ENCODE assay signal across 10 cellular contexts in the genomic region with DNA sequence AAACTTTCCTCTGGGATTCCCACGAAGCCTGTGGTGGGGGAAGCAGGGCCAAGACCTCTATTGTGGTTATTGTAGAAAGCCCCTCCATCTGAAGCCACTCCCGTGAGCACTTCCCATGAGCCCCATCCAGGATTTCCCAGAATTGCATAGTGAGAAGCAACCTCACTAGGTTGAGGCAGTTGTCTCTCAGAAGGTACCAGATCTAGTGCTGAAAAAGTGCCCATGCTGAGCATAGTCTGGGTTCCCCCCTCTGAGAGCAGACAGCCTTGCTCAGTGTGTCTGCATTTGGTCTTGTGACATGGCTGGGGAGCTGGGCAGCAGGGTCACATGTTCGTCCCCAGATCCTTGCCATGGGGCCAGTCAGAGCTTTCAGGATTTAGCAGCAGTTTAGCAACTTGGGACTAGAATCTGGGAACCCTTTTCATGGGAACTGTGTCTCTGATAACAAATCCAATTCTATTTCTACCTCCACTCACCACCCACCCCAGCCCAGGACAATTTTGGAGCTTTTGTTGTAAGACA. TPM values are rescaled to one million over a fixed set of nuclear protein-coding genes. Genes with fewer than 3 reads are reported as not detected.
DNase-seq lines count a peak whose midpoint lies in the region; ATAC-seq and TF ChIP-seq lines count a peak whose summit lies in the region.
"Had no signal": no experiment of that assay in that cellular context is flagged by ENCODE, and none has a peak within 500 bp of the region (broad histone marks: within the 10 kb centered on the region; RNA-seq: fewer than 3 reads in every experiment).

No MANE protein-coding gene starts in this region.

- no peak for TF ChIP-seq POLR2A in vagina (IDR thresholded peaks at IDR 0.05)

- peak overlapping the region; percentile 75 for H3K4me2 ChIP-seq in mammary epithelial cell (ENCODE audit: insufficient read depth, low read depth, low read length)
- H3K4me2 ChIP-seq in smooth muscle cell: peak overlapping the region; percentile 57

- no peak overlapping the region for H3K27ac ChIP-seq in mammary epithelial cell (ENCODE audit: insufficient read depth, low read depth, low read length)
- peak overlapping the region; percentile 62 for H3K27ac ChIP-seq in smooth muscle cell (ENCODE audit: low read depth)
- H3K27ac ChIP-seq in vagina: no peak overlapping the region

- H3K79me2 ChIP-seq in mammary epithelial cell (ENCODE audit: insufficient read depth, low read length): no peaks in the 10 kb centered on the region
- no peaks in the 10 kb centered on the region for H3K79me2 ChIP-seq in smooth muscle cell (ENCODE audit: low read depth)

- DNase-seq in mammary epithelial cell (peak; percentile 25), inferior parietal cortex (ENCODE audit: extremely low spot score) (peak; percentile 67), smooth muscle cell (lab: John Stamatoyannopoulos, UW; ENCODE audit: unreplicated experiment) (no peak), vagina (ENCODE audit: extremely low spot score in 2 of 2) (no peak)
- DNase-seq: NCI-H1048, NCI-H345, RPMI8226 had no signal

- intact Hi-C loops in mammary epithelial cell (cut with micrococcal nuclease) (no loop called here), vagina (cut with DNase I) (no loop called here)

- CTCF ChIA-PET in mammary epithelial cell (lab: Charles Lee; ENCODE audit: low non-redundant PET): no interaction called here

- TF ChIP-seq CTCF in mammary epithelial cell (conservative IDR thresholded peaks at IDR 0.05 in 1 of 2, IDR thresholded peaks at IDR 0.05 in 1 of 2; ENCODE audit: extremely low read depth in 1 of 2, insufficient read depth in 1 of 2, low read depth in 1 of 2, low read length in 2 of 2): no peak
- no peak for TF ChIP-seq CTCF in smooth muscle cell (IDR thresholded peaks at IDR 0.05; ENCODE audit: borderline replicate concordance, insufficient read depth, poor library complexity, severe bottlenecking)
- no peak for TF ChIP-seq CTCF in vagina (IDR thresholded peaks at IDR 0.05)

- H3K27me3 Mint-ChIP-seq in IgD-negative memory B cell: no peaks in the 10 kb centered on the region

- H3K9ac ChIP-seq in mammary epithelial cell (ENCODE audit: insufficient read depth, low read length) (no peak overlapping the region), smooth muscle cell (ENCODE audit: low read depth) (peak overlapping the region; percentile 13)

- H3K27me3 ChIP-seq in mammary epithelial cell (ENCODE audit: insufficient read depth, low read length): no peaks in the 10 kb centered on the region
- no peaks in the 10 kb centered on the region for H3K27me3 ChIP-seq in smooth muscle cell (ENCODE audit: low read depth)
- H3K27me3 ChIP-seq in vagina: no peaks in the 10 kb centered on the region

- BruUV-seq in mammary epithelial cell (replicated peaks; lab: Mats Ljungman, UMichigan): no TSS peak

- peaks cover 21% of the 10 kb centered on the region for H3K4me1 ChIP-seq in mammary epithelial cell (ENCODE audit: insufficient read depth, low read length)
- peaks cover 13% of the 10 kb centered on the region for H3K4me1 ChIP-seq in smooth muscle cell (ENCODE audit: low read depth)
- peaks cover 22% of the 10 kb centered on the region for H3K4me1 ChIP-seq in vagina

- no peak for ATAC-seq in GM21390 (IDR thresholded peaks at IDR 0.05; ENCODE audit: unreplicated experiment)
- no peak for ATAC-seq in HG03469 (IDR thresholded peaks at IDR 0.05; ENCODE audit: unreplicated experiment)

- H4K20me1 ChIP-seq in mammary epithelial cell (ENCODE audit: insufficient read depth, low read length): no peaks in the 10 kb centered on the region
- no peaks in the 10 kb centered on the region for H4K20me1 ChIP-seq in smooth muscle cell (ENCODE audit: low read depth)

- WGBS in mammary epithelial cell (ENCODE audit: low coverage, missing lambda C conversion rate): 74% methylated on average over 3 of the region's 3 CpGs
- WGBS in smooth muscle cell (ENCODE audit: low lambda C conversion rate): 42% methylated on average over 3 of the region's 3 CpGs

- H3K9me3 ChIP-seq in mammary epithelial cell (replicated peaks; ENCODE audit: insufficient read depth, low read length): no peaks in the 10 kb centered on the region
- no peaks in the 10 kb centered on the region for H3K9me3 ChIP-seq in smooth muscle cell (replicated peaks; ENCODE audit: low read depth)
- H3K9me3 ChIP-seq in vagina: no peaks in the 10 kb centered on the region

- H3K4me1 Mint-ChIP-seq in IgD-negative memory B cell: peaks cover 0 to 7% (median 7%) of the 10 kb centered on the region in 3 donors

- in situ Hi-C loops in mammary epithelial cell (cut with MboI; ENCODE audit: low sequenced_read_pairs in 2 of 2): loop anchor here in 1 of 2 donors (25.0 kb wide), 2 partner anchors 239 to 514 kb away; no protein-coding TSS in a partner anchor

- H3K4me3 ChIP-seq in mammary epithelial cell (replicated peaks in 1 of 3; ENCODE audit: insufficient read depth in 1 of 3, low read depth in 2 of 3, low read length in 3 of 3): no peak overlapping the region
- no peak overlapping the region for H3K4me3 ChIP-seq in smooth muscle cell
- H3K4me3 ChIP-seq in vagina: no peak overlapping the region

- no peaks in the 10 kb centered on the region for H3F3A ChIP-seq in smooth muscle cell (ENCODE audit: low read depth)

- peaks cover 3% of the 10 kb centered on the region for H3K36me3 ChIP-seq in mammary epithelial cell (ENCODE audit: insufficient read depth, low read length)
- no peaks in the 10 kb centered on the region for H3K36me3 ChIP-seq in smooth muscle cell (ENCODE audit: low read depth)
- H3K36me3 ChIP-seq in vagina: peaks cover 0 to 16% of the 10 kb centered on the region in 2 donors

- H2AFZ ChIP-seq in mammary epithelial cell (ENCODE audit: low read depth, low read length) (peak overlapping the region; percentile 31), smooth muscle cell (ENCODE audit: low read depth) (no peak overlapping the region)

- no peaks in the 10 kb centered on the region for H3K9me3 Mint-ChIP-seq in IgD-negative memory B cell

- dilution Hi-C loops in mammary epithelial cell (cut with HindIII; ENCODE audit: low sequenced_read_pairs): no loop called here

- no peak overlapping the region for H3K4me3 Mint-ChIP-seq in IgD-negative memory B cell

- peak overlapping the region in 2 of 3 donors; percentile 39 to 80 for H3K27ac Mint-ChIP-seq in IgD-negative memory B cell

- H3K36me3 Mint-ChIP-seq in IgD-negative memory B cell: peaks cover 2% of the 10 kb centered on the region

RNA-seq across cellular contexts. Expression of a gene that starts 38.7 kb away (rescaled TPM):
- 13.2 TPM for polyA plus RNA-seq in IgD-negative memory B cell
- total RNA-seq in mammary epithelial cell: 1 to 10 TPM; 6.8 to 7.7 TPM
- polyA plus RNA-seq in mammary epithelial cell: 1.6 TPM
- 2.8 TPM for polyA minus RNA-seq in mammary epithelial cell
- 3.9 and 4.5 TPM in 2 replicates for total RNA-seq in smooth muscle cell
- 1.4 and 2.2 TPM in 2 replicates for polyA plus RNA-seq in smooth muscle cell
- 8.8 TPM for total RNA-seq in vagina

Comparison
In these comparisons a context has a peak if more than half of its experiments do, and no peak if none do; other contexts are left out.
1. DNase-seq: peak in mammary epithelial cell (single experiment) and inferior parietal cortex (single experiment); none in smooth muscle cell (single experiment) and vagina (0 of 2).